In genomic region chr10:71401969-71402368, GRCh38 we compare ENCODE assay signal across 22 cellular contexts. TPM values are rescaled to one million over a fixed set of nuclear protein-coding genes. Genes with fewer than 3 reads are reported as not detected.
"Had no signal": no experiment of that assay in that cellular context is flagged by ENCODE, and none has a peak within 500 bp of the region (broad histone marks: within the 10 kb centered on the region; RNA-seq: fewer than 3 reads in every experiment).

No MANE protein-coding gene starts in this region.

- DNase-seq: IMR-90, Karpas-422, KG1, MG63, NCI-H1092, NCI-H1105 treated with DMSO at 0.1 percent for 48 hours, NCI-H1417 treated with DMSO at 0.1 percent for 48 hours, NCI-H146, NCI-H1694 treated with DMSO at 0.1 percent for 48 hours, NCI-H1930, NCI-H2081, NCI-H2107, NCI-H2227 treated with DMSO at 0.1 percent for 48 hours, NCI-H446, NCI-H510A, NCI-H524 treated with DMSO at 0.1 percent for 48 hours, NCI-H69, NCI-H774, Right ventricle myocardium superior, RPMI8226 had no signal

- H3K9me3 ChIP-seq: MG63 had no signal

- H3K36me3 ChIP-seq: MG63 had no signal

- ATAC-seq: HepG2, SK-N-SH treated with all-trans-retinoic acid at 6 μM for 48 hours had no signal

- H3K4me3 ChIP-seq: MG63 had no signal

RNA-seq across cellular contexts. Expression of gene CDH23, which starts 5.2 kb away (rescaled TPM):
- total RNA-seq: HepG2 had no signal
